Comparison of ENCODE assay signal across 16 cellular contexts in the genomic region with DNA sequence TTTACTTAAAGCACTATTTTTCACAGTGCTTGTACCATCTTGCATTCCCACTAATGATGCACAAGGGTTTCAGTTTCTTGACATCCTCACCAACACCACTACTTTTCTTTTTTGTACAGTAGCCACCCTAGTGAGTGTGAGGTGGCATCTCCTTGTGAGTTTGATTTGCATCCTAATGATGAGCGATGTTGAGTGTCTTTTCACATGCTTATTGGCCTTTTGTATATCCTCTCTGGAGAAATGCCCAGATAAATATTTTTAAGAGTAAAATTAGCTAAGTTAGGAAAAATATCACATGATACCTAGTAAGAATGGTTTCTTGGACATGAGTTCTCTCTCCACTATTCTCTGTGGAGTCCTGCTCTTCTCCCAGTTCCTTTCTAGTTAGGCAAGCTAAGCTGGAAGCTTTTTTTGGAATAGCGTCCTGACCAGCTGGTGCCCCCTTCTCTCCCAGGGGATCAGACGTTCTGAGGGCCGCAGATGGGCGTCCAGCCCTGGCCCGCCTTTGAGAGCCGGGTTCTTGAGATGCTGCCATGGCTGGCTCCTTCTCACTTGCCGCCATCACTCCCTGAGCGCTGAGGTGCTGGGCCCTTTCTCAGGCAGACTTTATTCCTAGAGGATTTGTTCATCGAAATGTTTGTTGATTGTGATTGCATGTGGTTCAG.
DNase-seq lines count a peak whose midpoint lies in the region; ATAC-seq, FAIRE-seq and TF ChIP-seq lines count a peak whose summit lies in the region.
"Had no signal": no experiment of that assay in that cellular context is flagged by ENCODE, and none has a peak within 500 bp of the region (broad histone marks: within the 10 kb centered on the region; RNA-seq: fewer than 3 reads in every experiment).

No MANE protein-coding gene starts in this region.

- no TSS peak for BruUV-seq in endothelial cell of umbilical vein (replicated peaks; lab: Mats Ljungman, UMichigan)

- no peaks in the 10 kb centered on the region for H3K27me3 ChIP-seq in H7 (ENCODE audit: control insufficient read depth, insufficient read depth, low read length)
- H3K27me3 ChIP-seq in endothelial cell of umbilical vein (ENCODE audit: control insufficient read depth in 2 of 2, insufficient read depth in 2 of 2, low read length in 2 of 2), result no peaks in the 10 kb centered on the region
- no peaks in the 10 kb centered on the region for H3K27me3 ChIP-seq in hepatocyte
- H3K27me3 ChIP-seq in subcutaneous abdominal adipose tissue (ENCODE audit: control insufficient read depth in 5 of 5, insufficient read depth in 4 of 5, low read length in 5 of 5), result no peaks in the 10 kb centered on the region
- H3K27me3 ChIP-seq in pancreas, result no peaks in the 10 kb centered on the region
- H3K27me3 ChIP-seq: brain microvascular endothelial cell had no signal

- H2AFZ ChIP-seq in endothelial cell of umbilical vein (ENCODE audit: low read depth, low read length) (no peak overlapping the region), hepatocyte (no peak overlapping the region)

- H3K9ac ChIP-seq in endothelial cell of umbilical vein (replicated peaks; ENCODE audit: extremely low read depth, insufficient read depth, low read length) (no peak overlapping the region), subcutaneous abdominal adipose tissue (ENCODE audit: low read length in 5 of 5) (no peak overlapping the region), kidney (ENCODE audit: low read length in 2 of 2) (no peak overlapping the region)

- H3K4me3 ChIP-seq in H7 (ENCODE audit: insufficient read depth, low read depth, low read length) (no peak overlapping the region), endothelial cell of umbilical vein (replicated peaks in 1 of 3; ENCODE audit: insufficient read depth in 1 of 3, low read depth in 1 of 3, low read length in 3 of 3) (no peak overlapping the region), hepatocyte (no peak overlapping the region), subcutaneous abdominal adipose tissue (ENCODE audit: low read depth in 1 of 5, low read length in 5 of 5) (no peak overlapping the region), pancreas (no peak overlapping the region), kidney (ENCODE audit: low read length in 2 of 2) (no peak overlapping the region)

- WGBS in hepatocyte (ENCODE audit: low lambda C conversion rate, missing lambda C conversion rate), result 92% methylated on average over 10 of the region's 10 CpGs
- WGBS in pancreas, 2 donors, result 81 to 87% methylated on average over 10 of the region's 10 CpGs

- H3K4me1 ChIP-seq in endothelial cell of umbilical vein (ENCODE audit: control insufficient read depth, extremely low read depth, insufficient read depth, low read length) (peaks cover 9% of the 10 kb centered on the region), hepatocyte (ENCODE audit: insufficient read depth) (no peaks in the 10 kb centered on the region), subcutaneous abdominal adipose tissue (ENCODE audit: control insufficient read depth in 5 of 5, insufficient read depth in 5 of 5, low read length in 5 of 5) (peaks cover 0 to 45% (median 32%) of the 10 kb centered on the region in 5 donors), pancreas (peaks cover 0 to 6% (median 3%) of the 10 kb centered on the region in 3 donors), kidney (ENCODE audit: control insufficient read depth in 1 of 2, insufficient read depth in 1 of 2, low read depth in 1 of 2, low read length in 2 of 2) (no peaks in the 10 kb centered on the region)

- CTCF ChIA-PET in endothelial cell of umbilical vein (lab: Charles Lee), result interaction anchor here (1.1 to 6.6 kb wide), 6 partner anchors 18 to 247 kb away, joined by 3 to 308 read pairs (median 4); a partner anchor contains a TSS

- ATAC-seq in GM18502 (IDR thresholded peaks at IDR 0.05; ENCODE audit: poor library complexity, unreplicated experiment) (no peak), pancreas (no peak)

- no peak for TF ChIP-seq CTCF in endothelial cell of umbilical vein (IDR thresholded peaks at IDR 0.05; ENCODE audit: extremely low read depth in 1 of 2, insufficient read depth in 1 of 2, low read depth in 1 of 2, low read length in 2 of 2)
- no peak for TF ChIP-seq CTCF in hepatocyte (IDR thresholded peaks at IDR 0.05; ENCODE audit: poor library complexity)
- TF ChIP-seq CTCF in pancreas (IDR thresholded peaks at IDR 0.05), result no peak
- no peak for TF ChIP-seq CTCF in kidney (IDR thresholded peaks at IDR 0.05; ENCODE audit: borderline replicate concordance, extremely low read depth, insufficient read depth)

- H3K9me2 ChIP-seq in hepatocyte (replicated peaks; ENCODE audit: insufficient read depth), result no peaks in the 10 kb centered on the region

- POLR2A ChIA-PET in endothelial cell of umbilical vein (lab: Charles Lee), result no interaction called here

- H3K36me3 ChIP-seq in H7 (replicated peaks; ENCODE audit: control insufficient read depth, insufficient read depth, low read length) (no peaks in the 10 kb centered on the region), endothelial cell of umbilical vein (ENCODE audit: control insufficient read depth in 2 of 2, extremely low read depth in 1 of 2, insufficient read depth in 2 of 2, low read length in 2 of 2) (peaks cover 2 to 3% of the 10 kb centered on the region in 2 experiments), hepatocyte (replicated peaks; ENCODE audit: insufficient read depth, low read depth) (no peaks in the 10 kb centered on the region), subcutaneous abdominal adipose tissue (ENCODE audit: control insufficient read depth in 5 of 5, insufficient read depth in 5 of 5, low read length in 5 of 5) (peaks cover 0 to 25% (median 12%) of the 10 kb centered on the region in 5 donors), pancreas (no peaks in the 10 kb centered on the region), kidney (ENCODE audit: control insufficient read depth in 1 of 2, insufficient read depth in 2 of 2, low read length in 2 of 2) (no peaks in the 10 kb centered on the region)

- H3K9me1 ChIP-seq in endothelial cell of umbilical vein (replicated peaks; ENCODE audit: control insufficient read depth, extremely low read depth, insufficient read depth, low read length), result no peaks in the 10 kb centered on the region

- H3K4me2 ChIP-seq in endothelial cell of umbilical vein (ENCODE audit: insufficient read depth, low read length), result no peak overlapping the region
- H3K4me2 ChIP-seq in hepatocyte, result no peak overlapping the region

- no peak overlapping the region for H3K27ac ChIP-seq in endothelial cell of umbilical vein (ENCODE audit: insufficient read depth, low read depth, low read length)
- H3K27ac ChIP-seq in hepatocyte, result peak overlapping the region; percentile 13
- H3K27ac ChIP-seq in subcutaneous abdominal adipose tissue (ENCODE audit: low read depth, low read length), result peak overlapping the region; percentile 48
- H3K27ac ChIP-seq in pancreas, result no peak overlapping the region
- peak overlapping the region in 1 of 2 donors; percentile 1 for H3K27ac ChIP-seq in kidney (ENCODE audit: low read depth in 2 of 2, low read length in 2 of 2)
- H3K27ac ChIP-seq: brain microvascular endothelial cell had no signal

- intact Hi-C loops in endothelial cell of umbilical vein (cut with micrococcal nuclease), result no loop called here
- intact Hi-C loops in pancreas (cut with DNase I), result loop anchor here in 1 of 3 donors (10.0 kb wide), 1 partner anchor 139 kb away; no protein-coding TSS in a partner anchor
- intact Hi-C loops in kidney (cut with DNase I), result no loop called here

- no peaks in the 10 kb centered on the region for H4K20me1 ChIP-seq in endothelial cell of umbilical vein (replicated peaks; ENCODE audit: control insufficient read depth, extremely low read depth, insufficient read depth, low read length)
- H4K20me1 ChIP-seq in hepatocyte (ENCODE audit: insufficient read depth, poor library complexity, severe bottlenecking), result no peaks in the 10 kb centered on the region

- dilution Hi-C loops in endothelial cell of umbilical vein (cut with MboI; ENCODE audit: extremely low pct_ligation_motif_present, low sequenced_read_pairs), result no loop called here

- no peaks in the 10 kb centered on the region for H3K79me2 ChIP-seq in endothelial cell of umbilical vein (ENCODE audit: control insufficient read depth, insufficient read depth, low read length)
- no peaks in the 10 kb centered on the region for H3K79me2 ChIP-seq in hepatocyte

- no peak for FAIRE-seq in endothelial cell of umbilical vein (lab: Jason Lieb, UNC)
- FAIRE-seq in pancreas (lab: Jason Lieb, UNC), result no peak
- no peak for FAIRE-seq in kidney (lab: Jason Lieb, UNC)
- FAIRE-seq: islet of Langerhans had no signal

- DNase-seq in H7 (peak; percentile 18), endothelial cell of umbilical vein (ENCODE audit: low read depth, low spot score) (peak; percentile 23), hepatocyte (ENCODE audit: low spot score) (no peak), activated gamma-delta T cell (lab: John Stamatoyannopoulos, UW) (no peak), pancreas (no peak), kidney (no peak)
- DNase-seq: activated gamma-delta T cell treated with Interleukin-2 at 50 U/mL for 16 hours; brain microvascular endothelial cell; effector CD8-positive, alpha-beta T cell; Kasumi-1; NCI-H146; NCI-H526; substantia nigra had no signal

- H3K9me3 ChIP-seq in endothelial cell of umbilical vein (replicated peaks; ENCODE audit: control insufficient read depth, insufficient read depth, low read length) (no peaks in the 10 kb centered on the region), hepatocyte (ENCODE audit: low read depth) (no peaks in the 10 kb centered on the region), subcutaneous abdominal adipose tissue (ENCODE audit: control insufficient read depth in 5 of 5, low read length in 5 of 5) (no peaks in the 10 kb centered on the region), pancreas (no peaks in the 10 kb centered on the region), kidney (ENCODE audit: control insufficient read depth in 1 of 2, low read length in 2 of 2) (no peaks in the 10 kb centered on the region)

- TF ChIP-seq POLR2A in endothelial cell of umbilical vein (IDR thresholded peaks at IDR 0.05; ENCODE audit: low read depth, low read length), result no peak

TF ChIP-seq in endothelial cell of umbilical vein, 7 proteins besides CTCF, POLR2A, EP300 and RAD21:
- TF ChIP-seq POLR2AphosphoS5 (IDR thresholded peaks at IDR 0.05; ENCODE audit: insufficient read depth, low read depth, low read length) (no peak), FOS (IDR thresholded peaks at IDR 0.05; ENCODE audit: borderline replicate concordance, insufficient read depth, low read length) (no peak), GATA2 (IDR thresholded peaks at IDR 0.05; ENCODE audit: insufficient read depth, insufficient read length, low read depth, low read length) (no peak)
- TF ChIP-seq, protein P1, sequence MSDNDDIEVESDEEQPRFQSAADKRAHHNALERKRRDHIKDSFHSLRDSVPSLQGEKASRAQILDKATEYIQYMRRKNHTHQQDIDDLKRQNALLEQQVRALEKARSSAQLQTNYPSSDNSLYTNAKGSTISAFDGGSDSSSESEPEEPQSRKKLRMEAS (IDR thresholded peaks at IDR 0.05; ENCODE audit: insufficient read depth, insufficient read length), result no peak
TF ChIP-seq in endothelial cell of umbilical vein: peak in this region for 0.

Comparison
In these comparisons a context has a peak if more than half of its experiments do, and no peak if none do; other contexts are left out.
1. DNase-seq: peak in H7 (single experiment) and endothelial cell of umbilical vein (single experiment); none in hepatocyte (single experiment), activated gamma-delta T cell (single experiment), pancreas (0 of 6) and kidney (single experiment).
2. H3K27ac ChIP-seq: peak in hepatocyte (single experiment) and subcutaneous abdominal adipose tissue (single experiment); none in endothelial cell of umbilical vein (single experiment) and pancreas (0 of 4).